In the genomic region with DNA sequence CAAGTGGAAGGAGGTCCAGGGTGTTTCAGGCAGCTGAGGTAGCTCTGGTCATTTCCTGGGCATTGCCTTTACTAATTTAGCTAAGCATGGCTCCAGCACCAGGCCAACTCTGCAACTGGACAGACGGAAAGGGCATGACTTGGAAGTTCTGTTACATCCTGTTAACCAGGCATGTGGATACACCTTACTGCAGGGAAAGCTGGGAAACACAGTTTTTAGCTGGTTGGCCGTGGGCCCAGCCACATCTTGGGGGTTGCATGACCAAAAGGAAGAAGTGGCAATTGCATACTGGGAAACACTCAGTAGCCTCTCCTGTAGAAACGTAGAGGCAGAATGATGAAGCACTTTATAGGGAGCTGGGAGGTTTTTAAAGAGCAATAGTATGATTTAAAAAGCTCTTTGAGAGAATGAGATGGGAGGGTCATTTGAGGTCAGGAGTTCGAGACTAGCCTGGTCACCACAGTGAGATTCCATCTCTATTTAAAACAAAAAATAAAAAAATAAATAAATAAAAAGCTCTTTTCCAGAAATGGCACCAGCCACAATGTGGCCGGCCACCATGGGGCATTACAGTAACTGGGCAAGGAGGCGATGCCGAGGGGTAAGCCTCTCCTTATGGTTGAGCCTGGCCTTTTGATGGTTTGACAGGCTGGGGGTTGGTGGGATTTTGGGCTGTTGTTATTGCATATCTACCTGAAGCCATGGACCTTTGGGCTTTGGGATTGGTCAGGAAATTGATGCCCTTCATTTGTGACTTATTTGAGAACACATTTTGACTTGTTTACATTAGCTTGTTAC, we compare ENCODE assay signal across 11 cellular contexts. TPM values are rescaled to one million over a fixed set of nuclear protein-coding genes. Genes with fewer than 3 reads are reported as not detected.
DNase-seq lines count a peak whose midpoint lies in the region; ATAC-seq and TF ChIP-seq lines count a peak whose summit lies in the region.
"Had no signal": no experiment of that assay in that cellular context is flagged by ENCODE, and none has a peak within 500 bp of the region (broad histone marks: within the 10 kb centered on the region; RNA-seq: fewer than 3 reads in every experiment).

No MANE protein-coding gene starts in this region.

- DNase-seq in heart right ventricle (no peak), heart left ventricle (no peak), activated B cell treated with CpG ODN at 0.5 μM for 24 hours (no peak), left lung (peak in 1 of 2 donors; percentile 57), ureter (ENCODE audit: low spot score) (peak; percentile 39), NCI-H446 (lab: John Stamatoyannopoulos, UW) (no peak)
- DNase-seq: DMS79 treated with DMSO at 0.1 percent for 48 hours had no signal

- CTCF ChIA-PET in activated B cell treated with CpG ODN at 0.5 μM for 24 hours (lab: Charles Lee) = interaction anchor here (0.6 to 6.3 kb wide), 7 partner anchors 8 to 93 kb away, joined by 3 to 107 read pairs (median 4); no protein-coding TSS in a partner anchor

- TF ChIP-seq CTCF in heart right ventricle (IDR thresholded peaks at IDR 0.05) (no peak), heart left ventricle (IDR thresholded peaks at IDR 0.05) (no peak), activated B cell treated with CpG ODN at 0.5 μM for 24 hours (IDR thresholded peaks at IDR 0.05) (no peak), left lung (IDR thresholded peaks at IDR 0.05) (no peak)

- H3K4me3 Mint-ChIP-seq in activated B cell treated with CpG ODN at 0.5 μM for 24 hours = no peak overlapping the region

- no peaks in the 10 kb centered on the region for H3K27me3 Mint-ChIP-seq in activated B cell treated with CpG ODN at 0.5 μM for 24 hours

- H3K27ac ChIP-seq in heart right ventricle (peak overlapping the region in 7 of 10 donors; percentile 9 to 71 (median 40)), heart left ventricle (peak overlapping the region in 6 of 12 donors; percentile 11 to 49 (median 33)), left lung (peak overlapping the region; percentile 22 to 34)

- H3K9me3 Mint-ChIP-seq in activated B cell treated with CpG ODN at 0.5 μM for 24 hours = no peaks in the 10 kb centered on the region

- 61 to 65% methylated on average over 7 of the region's 7 CpGs for WGBS in heart right ventricle, 2 donors
- WGBS in heart left ventricle, 4 donors = 58 to 62% (median 59%) methylated on average over 7 of the region's 7 CpGs

- peaks cover 92% of the 10 kb centered on the region for H3K4me1 Mint-ChIP-seq in activated B cell treated with CpG ODN at 0.5 μM for 24 hours

- H3K27ac Mint-ChIP-seq in activated B cell treated with CpG ODN at 0.5 μM for 24 hours = peak overlapping the region; percentile 62

- H3K27me3 ChIP-seq in heart right ventricle = no peaks in the 10 kb centered on the region
- H3K27me3 ChIP-seq in heart left ventricle = no peaks in the 10 kb centered on the region
- no peaks in the 10 kb centered on the region for H3K27me3 ChIP-seq in left lung
- H3K27me3 ChIP-seq: uterus had no signal

- H3K36me3 ChIP-seq in heart right ventricle (peaks cover 0 to 12% (median 0%) of the 10 kb centered on the region in 9 donors), heart left ventricle (no peaks in the 10 kb centered on the region), left lung (no peaks in the 10 kb centered on the region)
- H3K36me3 ChIP-seq: HAP-1, uterus had no signal

- POLR2A ChIA-PET in activated B cell treated with CpG ODN at 0.5 μM for 24 hours (lab: Charles Lee) = interaction anchor here (0.6 kb wide), 1 partner anchor 318 kb away, joined by 5 read pairs; no protein-coding TSS in a partner anchor

- H3K4me3 ChIP-seq in heart right ventricle (no peak overlapping the region), heart left ventricle (no peak overlapping the region), left lung (no peak overlapping the region)
- H3K4me3 ChIP-seq: HAP-1, uterus had no signal

- H3K4me1 ChIP-seq in heart right ventricle (peaks cover 49 to 100% (median 85%) of the 10 kb centered on the region in 9 donors), heart left ventricle (peaks cover 8 to 94% (median 81%) of the 10 kb centered on the region in 12 donors), left lung (peaks cover 30 to 66% of the 10 kb centered on the region in 2 donors)
- H3K4me1 ChIP-seq: HAP-1 had no signal

- no peak for TF ChIP-seq POLR2A in heart left ventricle (IDR thresholded peaks at IDR 0.05)

- intact Hi-C loops in heart right ventricle (cut with DNase I) = loop anchor here in 7 of 10 donors (5.0 to 10.0 kb wide), 3 partner anchors 73 to 1665 kb away; partner anchors contain the start of gene RPL14 (in 1 of the 7)
- intact Hi-C loops in heart left ventricle (cut with DNase I) = loop anchor here in 9 of 10 donors (1.0 to 10.0 kb wide), 8 partner anchors 38 to 325 kb away; no protein-coding TSS in a partner anchor
- intact Hi-C loops in activated B cell treated with CpG ODN at 0.5 μM for 24 hours (cut with micrococcal nuclease) = loop anchor here (5.0 kb wide), 1 partner anchor 227 kb away; no protein-coding TSS in a partner anchor
- intact Hi-C loops in left lung (cut with DNase I) = loop anchor here in 1 of 2 donors (10.0 kb wide), 1 partner anchor 65 kb away; no protein-coding TSS in a partner anchor

- peaks cover 31% of the 10 kb centered on the region for H3K36me3 Mint-ChIP-seq in activated B cell treated with CpG ODN at 0.5 μM for 24 hours (ENCODE audit: low read depth)

- no peaks in the 10 kb centered on the region for H3K9me3 ChIP-seq in heart right ventricle
- H3K9me3 ChIP-seq in heart left ventricle = no peaks in the 10 kb centered on the region
- no peaks in the 10 kb centered on the region for H3K9me3 ChIP-seq in left lung
- H3K9me3 ChIP-seq: HAP-1, uterus had no signal

- peak in 1 of 8 donors; percentile 14 for ATAC-seq in heart right ventricle
- ATAC-seq in heart left ventricle = no peak
- no peak for ATAC-seq in activated B cell treated with CpG ODN at 0.5 μM for 24 hours (ENCODE audit: low read depth)
- ATAC-seq in left lung = peak; percentile 35
- ATAC-seq in esophagus mucosa = no peak
- no peak for ATAC-seq in GM21825 (IDR thresholded peaks at IDR 0.05; ENCODE audit: unreplicated experiment)

RNA-seq across cellular contexts. Expression of gene TRAK1, which starts 28.6 kb away (rescaled TPM):
- total RNA-seq in heart right ventricle (100 to 1,000 TPM; 182 to 423 (median 320) TPM), heart left ventricle (100 to 1,000 TPM; 149 to 364 (median 272) TPM), activated B cell treated with CpG ODN at 0.5 μM for 24 hours (54.5 and 58.4 TPM in 2 replicates), left lung (10 to 100 TPM; 40.9 to 50.3 TPM), ureter (142 TPM), esophagus mucosa (21.2 TPM)
- polyA plus RNA-seq in heart right ventricle (10 to 100 TPM; 35.5 to 41.2 TPM), heart left ventricle (10 to 100 TPM; 53.3 to 76.3 TPM)
